Comparison of ENCODE assay signal across 22 cellular contexts in genomic region chr1:44941424-44942324, GRCh38. TPM values are rescaled to one million over a fixed set of nuclear protein-coding genes. Genes with fewer than 3 reads are reported as not detected.
DNase-seq lines count a peak whose midpoint lies in the region; ATAC-seq and TF ChIP-seq lines count a peak whose summit lies in the region.
"Had no signal": no experiment of that assay in that cellular context is flagged by ENCODE, and none has a peak within 500 bp of the region (broad histone marks: within the 10 kb centered on the region; RNA-seq: fewer than 3 reads in every experiment).

No MANE protein-coding gene starts in this region.

- no peaks in the 10 kb centered on the region for H3K27me3 Mint-ChIP-seq in activated CD8-positive, alpha-beta T cell treated with anti-CD3 and anti-CD28 coated beads for 36 hours
- H3K27me3 Mint-ChIP-seq in activated CD8-positive, alpha-beta T cell treated with anti-CD3 and anti-CD28 coated beads, Interleukin-2, amount 10 ng/mL, durations not matched to agents 7 days and 5 days (ENCODE audit: low read depth), result no peaks in the 10 kb centered on the region
- H3K27me3 Mint-ChIP-seq in glutamatergic neuron (ENCODE audit: unreplicated experiment), result peaks cover 4% of the 10 kb centered on the region
- H3K27me3 Mint-ChIP-seq: CD4-positive, alpha-beta T cell; stimulated activated naive B cell treated with anti-CD40 and anti-IgM and Interleukin-4, amounts not matched to agents 10 μg/mL and 1 μg/mL and 100 μg/mL, for 72 hours had no signal

- peak overlapping the region; percentile 72 for H3K27ac Mint-ChIP-seq in activated CD8-positive, alpha-beta T cell treated with anti-CD3 and anti-CD28 coated beads for 36 hours
- no peak overlapping the region for H3K27ac Mint-ChIP-seq in activated CD8-positive, alpha-beta T cell treated with anti-CD3 and anti-CD28 coated beads, Interleukin-2, amount 10 ng/mL, durations not matched to agents 7 days and 5 days
- H3K27ac Mint-ChIP-seq in glutamatergic neuron (ENCODE audit: unreplicated experiment), result peak overlapping the region; percentile 87
- H3K27ac Mint-ChIP-seq: CD4-positive, alpha-beta T cell; endodermal cell; stimulated activated naive B cell treated with anti-CD40 and anti-IgM and Interleukin-4, amounts not matched to agents 10 μg/mL and 1 μg/mL and 100 μg/mL, for 72 hours had no signal

- POLR2A ChIA-PET in activated CD8-positive, alpha-beta T cell treated with anti-CD3 and anti-CD28 coated beads for 36 hours (lab: Charles Lee), result interaction anchor here (0.6 kb wide), 1 partner anchor 98 kb away, joined by 4 read pairs; no protein-coding TSS in a partner anchor
- POLR2A ChIA-PET in activated CD8-positive, alpha-beta T cell treated with anti-CD3 and anti-CD28 coated beads, Interleukin-2, amount 10 ng/mL, durations not matched to agents 7 days and 5 days (lab: Charles Lee), result interaction anchor here (0.6 kb wide), 1 partner anchor 310 kb away, joined by 4 read pairs; no protein-coding TSS in a partner anchor

- H3K4me3 Mint-ChIP-seq in activated CD8-positive, alpha-beta T cell treated with anti-CD3 and anti-CD28 coated beads for 36 hours, result no peak overlapping the region
- H3K4me3 Mint-ChIP-seq in activated CD8-positive, alpha-beta T cell treated with anti-CD3 and anti-CD28 coated beads, Interleukin-2, amount 10 ng/mL, durations not matched to agents 7 days and 5 days, result no peak overlapping the region
- no peak overlapping the region for H3K4me3 Mint-ChIP-seq in glutamatergic neuron (ENCODE audit: unreplicated experiment)
- H3K4me3 Mint-ChIP-seq: CD4-positive, alpha-beta T cell; endodermal cell; stimulated activated naive B cell treated with anti-CD40 and anti-IgM and Interleukin-4, amounts not matched to agents 10 μg/mL and 1 μg/mL and 100 μg/mL, for 72 hours had no signal

- peaks cover 17% of the 10 kb centered on the region for H3K4me1 Mint-ChIP-seq in activated CD8-positive, alpha-beta T cell treated with anti-CD3 and anti-CD28 coated beads for 36 hours (ENCODE audit: low read depth)
- H3K4me1 Mint-ChIP-seq in activated CD8-positive, alpha-beta T cell treated with anti-CD3 and anti-CD28 coated beads, Interleukin-2, amount 10 ng/mL, durations not matched to agents 7 days and 5 days (ENCODE audit: low read depth), result peaks cover 9% of the 10 kb centered on the region
- peaks cover 20% of the 10 kb centered on the region for H3K4me1 Mint-ChIP-seq in glutamatergic neuron (ENCODE audit: low read depth, unreplicated experiment)
- H3K4me1 Mint-ChIP-seq: endodermal cell; stimulated activated naive B cell treated with anti-CD40 and anti-IgM and Interleukin-4, amounts not matched to agents 10 μg/mL and 1 μg/mL and 100 μg/mL, for 72 hours had no signal

- TF ChIP-seq CTCF in activated CD8-positive, alpha-beta T cell treated with anti-CD3 and anti-CD28 coated beads for 36 hours (IDR thresholded peaks at IDR 0.05), result no peak
- no peak for TF ChIP-seq CTCF in glutamatergic neuron (IDR thresholded peaks at IDR 0.05; ENCODE audit: partially characterized antibody, unreplicated experiment)

- CTCF ChIA-PET in activated CD8-positive, alpha-beta T cell treated with anti-CD3 and anti-CD28 coated beads for 36 hours (lab: Charles Lee), result no interaction called here
- CTCF ChIA-PET in activated CD8-positive, alpha-beta T cell treated with anti-CD3 and anti-CD28 coated beads, Interleukin-2, amount 10 ng/mL, durations not matched to agents 7 days and 5 days (lab: Charles Lee), result interaction anchor here (1.5 kb wide), 1 partner anchor 17 kb away, joined by 3 read pairs; no protein-coding TSS in a partner anchor

- DNase-seq in activated CD8-positive, alpha-beta T cell treated with anti-CD3 and anti-CD28 coated beads for 36 hours, result peak; percentile 45
- DNase-seq in activated CD8-positive, alpha-beta T cell treated with anti-CD3 and anti-CD28 coated beads, Interleukin-2, amount 10 ng/mL, durations not matched to agents 7 days and 5 days, result no peak
- DNase-seq in NCI-H1694 (lab: John Stamatoyannopoulos, UW) (peak; percentile 2), NCI-H69 (lab: John Stamatoyannopoulos, UW) (peak; percentile 18), glutamatergic neuron (no peak)
- DNase-seq: activated CD4-positive, alpha-beta T cell treated with anti-CD3 and anti-CD28 coated beads, Interleukin-2, amount 50 U/mL, for 4 hours; brain microvascular endothelial cell; CD4-positive, alpha-beta T cell; colonic mucosa; endodermal cell; HCEC 1CT; islet precursor cell; mucosa of descending colon; NCI-H1436; NCI-H2227 treated with DMSO at 0.1 percent for 48 hours; NCI-H748 treated with DMSO at 0.1 percent for 48 hours; SHP77; sigmoid colon; stimulated activated naive B cell treated with anti-CD40 and anti-IgM and Interleukin-4, amounts not matched to agents 10 μg/mL and 1 μg/mL and 100 μg/mL, for 72 hours; T-helper 1 cell had no signal

- ATAC-seq in activated CD8-positive, alpha-beta T cell treated with anti-CD3 and anti-CD28 coated beads for 36 hours, result peak; percentile 95
- no peak for ATAC-seq in activated CD8-positive, alpha-beta T cell treated with anti-CD3 and anti-CD28 coated beads, Interleukin-2, amount 10 ng/mL, durations not matched to agents 7 days and 5 days
- ATAC-seq in GM21526 (IDR thresholded peaks at IDR 0.05; ENCODE audit: low FRiP score, unreplicated experiment) (no peak), HG03457 (IDR thresholded peaks at IDR 0.05; ENCODE audit: unreplicated experiment) (no peak)
- ATAC-seq: mucosa of descending colon; stimulated activated naive B cell treated with anti-CD40 and anti-IgM and Interleukin-4, amounts not matched to agents 10 μg/mL and 1 μg/mL and 100 μg/mL, for 72 hours had no signal

- H3K9me3 Mint-ChIP-seq in activated CD8-positive, alpha-beta T cell treated with anti-CD3 and anti-CD28 coated beads for 36 hours, result no peaks in the 10 kb centered on the region
- no peaks in the 10 kb centered on the region for H3K9me3 Mint-ChIP-seq in activated CD8-positive, alpha-beta T cell treated with anti-CD3 and anti-CD28 coated beads, Interleukin-2, amount 10 ng/mL, durations not matched to agents 7 days and 5 days (ENCODE audit: insufficient read depth)
- peaks cover 13% of the 10 kb centered on the region for H3K9me3 Mint-ChIP-seq in glutamatergic neuron (ENCODE audit: unreplicated experiment)
- H3K9me3 Mint-ChIP-seq: CD4-positive, alpha-beta T cell; stimulated activated naive B cell treated with anti-CD40 and anti-IgM and Interleukin-4, amounts not matched to agents 10 μg/mL and 1 μg/mL and 100 μg/mL, for 72 hours had no signal

- peaks cover 16% of the 10 kb centered on the region for H3K36me3 Mint-ChIP-seq in activated CD8-positive, alpha-beta T cell treated with anti-CD3 and anti-CD28 coated beads for 36 hours (ENCODE audit: low read depth)
- peaks cover 10% of the 10 kb centered on the region for H3K36me3 Mint-ChIP-seq in activated CD8-positive, alpha-beta T cell treated with anti-CD3 and anti-CD28 coated beads, Interleukin-2, amount 10 ng/mL, durations not matched to agents 7 days and 5 days (ENCODE audit: low read depth)
- no peaks in the 10 kb centered on the region for H3K36me3 Mint-ChIP-seq in glutamatergic neuron (ENCODE audit: unreplicated experiment)

- intact Hi-C loops in activated CD8-positive, alpha-beta T cell treated with anti-CD3 and anti-CD28 coated beads for 36 hours (cut with micrococcal nuclease), result no loop called here

RNA-seq across cellular contexts. Expression of gene EIF2B3, which starts 44.7 kb away (rescaled TPM):
- total RNA-seq in activated CD8-positive, alpha-beta T cell treated with anti-CD3 and anti-CD28 coated beads for 36 hours, result 10 to 100 TPM; 40.5 to 45.3 TPM
- total RNA-seq in activated CD8-positive, alpha-beta T cell treated with anti-CD3 and anti-CD28 coated beads, Interleukin-2, amount 10 ng/mL, durations not matched to agents 7 days and 5 days, result 10 to 100 TPM; 24.6 to 28.8 TPM
- 50.0 TPM for total RNA-seq in glutamatergic neuron (ENCODE audit: unreplicated experiment)

Comparison
In these comparisons a context has a peak if more than half of its experiments do, and no peak if none do; other contexts are left out.
1. DNase-seq: peak in activated CD8-positive, alpha-beta T cell treated with anti-CD3 and anti-CD28 coated beads for 36 hours (single experiment), NCI-H1694 (single experiment) and NCI-H69 (single experiment); none in activated CD8-positive, alpha-beta T cell treated with anti-CD3 and anti-CD28 coated beads, Interleukin-2, amount 10 ng/mL, durations not matched to agents 7 days and 5 days (single experiment) and glutamatergic neuron (single experiment).